13 cellular contexts compared by ENCODE assay signal in the genomic region with DNA sequence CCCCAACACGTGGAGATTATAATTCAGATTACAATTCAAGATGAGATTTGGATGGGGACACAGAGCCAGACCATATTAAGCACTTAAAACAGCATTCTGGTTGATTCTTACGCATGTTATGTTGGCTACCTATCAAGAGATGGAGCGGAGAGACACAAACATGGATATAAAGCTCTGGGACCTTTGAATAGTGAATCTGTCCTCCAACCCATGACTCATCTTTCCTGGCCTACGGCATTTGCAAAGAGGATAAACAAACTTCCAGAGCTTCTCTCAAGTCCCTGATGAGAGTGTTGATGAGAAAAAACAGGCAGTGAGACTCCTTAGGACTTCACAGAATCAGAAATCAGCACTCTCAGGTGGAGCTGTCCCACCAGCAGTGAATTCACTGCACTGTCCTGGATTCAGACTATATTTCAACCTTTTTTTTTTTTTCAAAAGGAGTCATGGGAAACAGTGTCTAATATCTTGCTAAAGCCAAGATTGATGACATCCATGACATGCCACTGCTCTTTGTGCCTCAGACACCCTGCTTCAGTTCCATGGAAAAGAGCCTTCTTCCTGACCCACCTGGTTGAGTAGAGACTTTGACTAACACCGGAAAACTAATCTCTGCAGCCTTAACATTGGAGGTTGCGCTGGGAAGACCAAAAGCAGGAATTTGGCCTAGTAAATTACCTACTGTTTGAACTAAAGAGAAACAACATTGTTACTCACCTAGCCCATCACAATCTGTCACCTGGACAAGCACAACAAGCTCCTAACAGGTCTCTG.
A peak's percentile ranks its signal among the peaks of the same experiment; 100 is the strongest.
DNase-seq lines count a peak whose midpoint lies in the region; ATAC-seq, FAIRE-seq and TF ChIP-seq lines count a peak whose summit lies in the region.
"Had no signal": no experiment of that assay in that cellular context is flagged by ENCODE, and none has a peak within 500 bp of the region (broad histone marks: within the 10 kb centered on the region; RNA-seq: fewer than 3 reads in every experiment).

No MANE protein-coding gene starts in this region.

- peak overlapping the region; percentile 63 to 82 for H3K27ac ChIP-seq in A549
- peak overlapping the region; percentile 56 for H3K27ac ChIP-seq in mammary epithelial cell (ENCODE audit: insufficient read depth, low read depth, low read length)
- H3K27ac ChIP-seq in Peyer's patch: peak overlapping the region in 2 of 4 donors; percentile 5 to 41
- H3K27ac ChIP-seq: spleen had no signal

- WGBS in A549 (ENCODE audit: missing lambda C conversion rate): 45% methylated on average over 6 of the region's 6 CpGs
- WGBS in mammary epithelial cell (ENCODE audit: low coverage, missing lambda C conversion rate): 53% methylated on average over 6 of the region's 6 CpGs

- CTCF ChIA-PET in A549 (lab: Yijun Ruan, JAX) (interaction anchor here (0.6 to 1.0 kb wide), 3 partner anchors 29 to 150 kb away, joined by 3 read pairs; no protein-coding TSS in a partner anchor), mammary epithelial cell (lab: Charles Lee; ENCODE audit: low non-redundant PET) (interaction anchor here (0.5 kb wide), 1 partner anchor 145 kb away, joined by 4 read pairs; no protein-coding TSS in a partner anchor)

- no TSS peak for BruUV-seq in mammary epithelial cell (replicated peaks; lab: Mats Ljungman, UMichigan)

- H3K4me1 ChIP-seq in A549: peaks cover 45% of the 10 kb centered on the region
- peaks cover 54% of the 10 kb centered on the region for H3K4me1 ChIP-seq in mammary epithelial cell (ENCODE audit: insufficient read depth, low read length)
- H3K4me1 ChIP-seq in Peyer's patch: no peaks in the 10 kb centered on the region
- H3K4me1 ChIP-seq: spleen had no signal

- TF ChIP-seq EP300 in A549 (IDR thresholded peaks at IDR 0.05): no peak

- in situ Hi-C loops in mammary epithelial cell (cut with MboI; ENCODE audit: low sequenced_read_pairs in 2 of 2): no loop called here

- no peaks in the 10 kb centered on the region for H4K20me1 ChIP-seq in mammary epithelial cell (ENCODE audit: insufficient read depth, low read length)

- POLR2A ChIA-PET in A549 (lab: Yijun Ruan, JAX): no interaction called here

- no peaks in the 10 kb centered on the region for H3K9me3 ChIP-seq in A549
- no peaks in the 10 kb centered on the region for H3K9me3 ChIP-seq in mammary epithelial cell (replicated peaks; ENCODE audit: insufficient read depth, low read length)
- H3K9me3 ChIP-seq in Peyer's patch: no peaks in the 10 kb centered on the region
- H3K9me3 ChIP-seq: spleen had no signal

- intact Hi-C loops in mammary epithelial cell (cut with micrococcal nuclease): no loop called here

- TF ChIP-seq CTCF in A549 (IDR thresholded peaks at IDR 0.05) (no peak), mammary epithelial cell (conservative IDR thresholded peaks at IDR 0.05 in 1 of 2, IDR thresholded peaks at IDR 0.05 in 1 of 2; ENCODE audit: extremely low read depth in 1 of 2, insufficient read depth in 1 of 2, low read depth in 1 of 2, low read length in 2 of 2) (no peak), Peyer's patch (IDR thresholded peaks at IDR 0.05) (no peak)

- no peaks in the 10 kb centered on the region for H3K27me3 ChIP-seq in mammary epithelial cell (ENCODE audit: insufficient read depth, low read length)
- no peaks in the 10 kb centered on the region for H3K27me3 ChIP-seq in Peyer's patch
- H3K27me3 ChIP-seq: spleen had no signal

- H3K4me2 ChIP-seq in A549: peak overlapping the region; percentile 62
- peak overlapping the region; percentile 29 for H3K4me2 ChIP-seq in mammary epithelial cell (ENCODE audit: insufficient read depth, low read depth, low read length)

- H3K4me3 ChIP-seq in A549 (no peak overlapping the region), mammary epithelial cell (replicated peaks in 1 of 3; ENCODE audit: insufficient read depth in 1 of 3, low read depth in 2 of 3, low read length in 3 of 3) (no peak overlapping the region), Peyer's patch (no peak overlapping the region)
- H3K4me3 ChIP-seq: spleen had no signal

- H3K79me2 ChIP-seq in mammary epithelial cell (ENCODE audit: insufficient read depth, low read length): no peaks in the 10 kb centered on the region

- no peak for TF ChIP-seq RAD21 in A549 (conservative IDR thresholded peaks at IDR 0.05 in 1 of 2, IDR thresholded peaks at IDR 0.05 in 1 of 2)

- no peak overlapping the region for H3K9ac ChIP-seq in mammary epithelial cell (ENCODE audit: insufficient read depth, low read length)

- ATAC-seq in A549 (peak; percentile 72 to 80), HG03342 (IDR thresholded peaks at IDR 0.05; ENCODE audit: unreplicated experiment) (no peak)
- ATAC-seq: activated T-cell treated with anti-CD3 and anti-CD28 coated beads, Interleukin-2, amount 50 U/mL, for 72 hours had no signal

- DNase-seq in A549 (ENCODE audit: low read depth in 1 of 2, low spot score in 1 of 2): peak; percentile 39 to 72
- DNase-seq in HT1080 (ENCODE audit: low read depth): peak; percentile 94
- DNase-seq in mammary epithelial cell: peak; percentile 89
- DNase-seq in kidney tubule cell (ENCODE audit: low spot score): peak; percentile 37
- DNase-seq in NCI-H524 treated with DMSO at 0.1 percent for 48 hours (lab: John Stamatoyannopoulos, UW): no peak
- DNase-seq in NCI-H2196 (lab: John Stamatoyannopoulos, UW; ENCODE audit: unreplicated experiment): no peak
- no peak for DNase-seq in Peyer's patch
- DNase-seq: ACHN; activated T-cell treated with anti-CD3 and anti-CD28 coated beads, Interleukin-2, amount 50 U/mL, for 72 hours; MM.1S; spleen had no signal

- H2AFZ ChIP-seq in mammary epithelial cell (ENCODE audit: low read depth, low read length): no peak overlapping the region

- no peak for TF ChIP-seq POLR2A in A549 (IDR thresholded peaks at IDR 0.05; ENCODE audit: low read length)
- no peak for TF ChIP-seq POLR2A in Peyer's patch (IDR thresholded peaks at IDR 0.05)

- H3K36me3 ChIP-seq in mammary epithelial cell (ENCODE audit: insufficient read depth, low read length) (no peaks in the 10 kb centered on the region), Peyer's patch (no peaks in the 10 kb centered on the region)
- H3K36me3 ChIP-seq: spleen had no signal

- FAIRE-seq in A549 (lab: Jason Lieb, UNC): no peak
- FAIRE-seq: TTC549 had no signal

- dilution Hi-C loops in mammary epithelial cell (cut with HindIII; ENCODE audit: low sequenced_read_pairs): no loop called here

TF ChIP-seq in A549, 52 proteins besides CTCF, POLR2A, EP300 and RAD21:
- TF ChIP-seq HOXA7 (CRISPR knock-in tag; IDR thresholded peaks at IDR 0.05) (no peak), RARB (CRISPR knock-in tag; IDR thresholded peaks at IDR 0.05) (no peak), FOSL2 (IDR thresholded peaks at IDR 0.05) (peak; percentile 65), FOSL2 (CRISPR knock-in tag; IDR thresholded peaks at IDR 0.05) (peak; percentile 87), FOXS1 (CRISPR knock-in tag; IDR thresholded peaks at IDR 0.05) (no peak), BCL3 (IDR thresholded peaks at IDR 0.05) (no peak), JUNB (IDR thresholded peaks at IDR 0.05) (0 out of 2 replicates have a peak, but pooled peaks have one; percentile 11), TFCP2L1 (CRISPR knock-in tag; IDR thresholded peaks at IDR 0.05) (no peak)

Comparison
In these comparisons a context has a peak if more than half of its experiments do, and no peak if none do; other contexts are left out.
1. DNase-seq: peak in A549 (2 of 2), HT1080 (single experiment), mammary epithelial cell (single experiment) and kidney tubule cell (single experiment); none in NCI-H524 treated with DMSO at 0.1 percent for 48 hours (single experiment), NCI-H2196 (single experiment) and Peyer's patch (0 of 3).